Comparison of ENCODE assay signal across 7 cellular contexts in genomic region chrX:13689519-13690211, GRCh38. TPM values are rescaled to one million over a fixed set of nuclear protein-coding genes. Genes with fewer than 3 reads are reported as not detected.
DNase-seq lines count a peak whose midpoint lies in the region; ATAC-seq, FAIRE-seq and TF ChIP-seq lines count a peak whose summit lies in the region.

No MANE protein-coding gene starts in this region.

- H3F3A ChIP-seq in Loucy (ENCODE audit: low read depth), result no peaks in the 10 kb centered on the region

- TF ChIP-seq POLR2A in HepG2 (IDR thresholded peaks at IDR 0.05; ENCODE audit: insufficient read depth in 1 of 2, low read depth in 2 of 2, low read length in 2 of 2), result no peak

- BruUV-seq in HepG2 (replicated peaks; lab: Mats Ljungman, UMichigan), result TSS peak; percentile 71

- ATAC-seq in HepG2, result no peak; the same call in 1 of the 3 replicates

- POLR2A ChIA-PET in HepG2 (lab: Yijun Ruan, JAX), result interaction anchor here (1.0 kb wide), 2 partner anchors 20 to 45 kb away, joined by 4 to 11 read pairs; partner anchors contain the start of genes OFD1 and TRAPPC2

- DNase-seq in GM18507 (ENCODE audit: extremely low spot score, insufficient read length, low read depth) (no peak), HepG2 (ENCODE audit: low spot score) (no peak), tibial artery (peak in 1 of 2 donors; percentile 18), NCI-H146 (lab: John Stamatoyannopoulos, UW) (no peak)
- no peak for DNase-seq in stimulated activated CD4-positive, alpha-beta T cell treated with anti-CD3 and anti-CD28 coated beads, Interleukin-1b, Interleukin-23, amount 100 ng/mL, for 48 hours

- peak overlapping the region; percentile 84 to 91 (median 90) for H3K27ac Mint-ChIP-seq in brain

- no peaks in the 10 kb centered on the region for H3K27me3 ChIP-seq in Loucy (ENCODE audit: insufficient read depth, low read length, poor library complexity, severe bottlenecking)
- H3K27me3 ChIP-seq in HepG2 (ENCODE audit: control insufficient read depth in 1 of 2, insufficient read depth in 2 of 2, low read length in 2 of 2), result no peaks in the 10 kb centered on the region
- H3K27me3 ChIP-seq in tibial artery, result no peaks in the 10 kb centered on the region

- H3K9me3 ChIP-seq in Loucy (ENCODE audit: insufficient read depth, low read depth, low read length) (no peaks in the 10 kb centered on the region), HepG2 (ENCODE audit: low read length) (no peaks in the 10 kb centered on the region), tibial artery (no peaks in the 10 kb centered on the region)

- H3K4me3 ChIP-seq in Loucy (ENCODE audit: low read length, poor library complexity, severe bottlenecking) (peak overlapping the region; percentile 95), HepG2 (replicated peaks in 1 of 3; ENCODE audit: insufficient read depth in 1 of 3, low read depth in 2 of 3, low read length in 3 of 3) (peak overlapping the region; percentile 68 to 88 (median 80)), tibial artery (peak overlapping the region; percentile 78 to 88)

- H3K27me3 Mint-ChIP-seq in brain, result peaks cover 10% of the 10 kb centered on the region

- in situ Hi-C loops in HepG2 (cut with HindIII; ENCODE audit: extremely low pct_ligation_motif_present, low pct_unique_long_range_greater_than_20kb), result no loop called here

- H4K20me1 ChIP-seq in Loucy (ENCODE audit: insufficient read depth, low read length, poor library complexity, severe bottlenecking) (peaks cover 23% of the 10 kb centered on the region), HepG2 (ENCODE audit: insufficient read depth, low read length) (0 out of 2 replicates have a peak, but pooled peaks cover 3% of the 10 kb centered on the region)

- H3K79me2 ChIP-seq in Loucy (ENCODE audit: insufficient read depth, low read length) (peaks cover 58% of the 10 kb centered on the region), HepG2 (ENCODE audit: insufficient read depth, low read length) (peaks cover 48% of the 10 kb centered on the region)

- peak overlapping the region; percentile 86 to 95 (median 93) for H3K4me3 Mint-ChIP-seq in brain

- H3K9ac ChIP-seq in Loucy (ENCODE audit: low read depth, low read length, poor library complexity, severe bottlenecking), result peak overlapping the region; percentile 84
- peak overlapping the region; percentile 83 for H3K9ac ChIP-seq in HepG2 (ENCODE audit: insufficient read depth, low read depth, low read length)

- H3K4me2 ChIP-seq in Loucy (ENCODE audit: low read depth, low read length, poor library complexity, severe bottlenecking) (peak overlapping the region; percentile 76), HepG2 (ENCODE audit: low read depth, low read length) (peak overlapping the region; percentile 77)

- WGBS in HepG2 (ENCODE audit: low lambda C conversion rate), result under 1% methylated on average over 21 of the region's 26 CpGs

- no peaks in the 10 kb centered on the region for H3K9me3 Mint-ChIP-seq in brain

- peaks cover 4% of the 10 kb centered on the region for H3K36me3 Mint-ChIP-seq in brain

- H3K4me1 ChIP-seq in Loucy (ENCODE audit: insufficient read depth, low read length, poor library complexity, severe bottlenecking) (peaks cover 29% of the 10 kb centered on the region), HepG2 (ENCODE audit: insufficient read depth, low read length) (peaks cover 43% of the 10 kb centered on the region), tibial artery (peaks cover 0 to 43% (median 14%) of the 10 kb centered on the region in 4 donors)

- H3K27ac ChIP-seq in HepG2 (ENCODE audit: extremely low read length, insufficient read depth, low read length), result peak overlapping the region; percentile 80
- peak overlapping the region; percentile 94 to 97 for H3K27ac ChIP-seq in tibial artery

- no peak for TF ChIP-seq RAD21 in HepG2 (CRISPR knock-in tag; IDR thresholded peaks at IDR 0.05)

- TF ChIP-seq CTCF in Loucy (conservative IDR thresholded peaks at IDR 0.05; ENCODE audit: low read length), result no peak
- TF ChIP-seq CTCF in brain (conservative IDR thresholded peaks at IDR 0.05), result no peak
- TF ChIP-seq CTCF in HepG2 (CRISPR knock-in tag; IDR thresholded peaks at IDR 0.05), result no peak
- TF ChIP-seq CTCF in tibial artery (IDR thresholded peaks at IDR 0.05), result no peak

- CTCF ChIA-PET in HepG2 (lab: Yijun Ruan, JAX; ENCODE audit: low intra/inter-chr PET ratio, low total read pairs), result no interaction called here

- H3K4me1 Mint-ChIP-seq in brain, result peaks cover 54% of the 10 kb centered on the region

- FAIRE-seq in GM18507 (lab: Jason Lieb, UNC) (peak; percentile 26), HepG2 (lab: Jason Lieb, UNC) (peak; percentile 61)

- TF ChIP-seq EP300 in HepG2 (IDR thresholded peaks at IDR 0.05; ENCODE audit: low read depth in 2 of 2, low read length in 2 of 2), result no peak
- no peak for TF ChIP-seq EP300 in HepG2 (CRISPR knock-in tag; IDR thresholded peaks at IDR 0.05; ENCODE audit: borderline replicate concordance)

- peak overlapping the region; percentile 88; the same call in 1 of the 2 replicates for H2AFZ ChIP-seq in Loucy (ENCODE audit: low read length)
- no peak overlapping the region for H2AFZ ChIP-seq in HepG2 (ENCODE audit: low read length)

- H3K9me2 ChIP-seq in Loucy (replicated peaks; ENCODE audit: low read depth, low read length), result no peaks in the 10 kb centered on the region

- H3K36me3 ChIP-seq in Loucy (ENCODE audit: insufficient read depth, low read length), result no peaks in the 10 kb centered on the region
- H3K36me3 ChIP-seq in HepG2 (replicated peaks in 1 of 2; ENCODE audit: control insufficient read depth in 1 of 2, insufficient read depth in 2 of 2, low read length in 2 of 2), result no peaks in the 10 kb centered on the region
- H3K36me3 ChIP-seq in tibial artery, result no peaks in the 10 kb centered on the region

- intact Hi-C loops in HepG2 (cut with micrococcal nuclease; ENCODE audit: unreplicated experiment) (loop anchor here (2.0 kb wide), 2 partner anchors 31 to 45 kb away; partner anchors contain the start of genes OFD1 and TRAPPC2), tibial artery (cut with DNase I; ENCODE audit: low total_unique reads) (no loop called here)

RNA-seq across cellular contexts. Expression of gene RAB9A, which starts 0.7 kb away (rescaled TPM):
- polyA plus RNA-seq in brain (ENCODE audit: insufficient read depth, low read depth, low replicate concordance), result 21.7 TPM
- 23.1 and 31.2 TPM in 2 replicates for total RNA-seq in HepG2 (2016; rRNA removed; fragmentation: Illumina TruSeq; extraction: Trizol)
- 5.2 and 5.7 TPM in 2 replicates for total RNA-seq in HepG2 (2016; cell fraction: cytosol; rRNA removed; fragmentation: Illumina TruSeq; extraction: Trizol; ENCODE audit: low read depth)
- 23.1 and 33.7 TPM in 2 replicates for total RNA-seq in HepG2 (2016; cell fraction: insoluble cytoplasmic fraction; rRNA removed; fragmentation: Illumina TruSeq; extraction: Trizol)
- total RNA-seq in HepG2 (2016; cell fraction: membrane; rRNA removed; fragmentation: Illumina TruSeq; extraction: Trizol), result 9.9 and 14.7 TPM in 2 replicates
- total RNA-seq in HepG2 (2016; cell fraction: nucleus; rRNA removed; fragmentation: Illumina TruSeq; extraction: Trizol), result 8.6 and 10.6 TPM in 2 replicates
- 8.6 and 10.5 TPM in 2 replicates for polyA plus RNA-seq in HepG2 (2011; rRNA removed)
- 6.1 and 10.2 TPM in 2 replicates for polyA plus RNA-seq in HepG2 (2011; cell fraction: cytosol; rRNA removed)
- polyA plus RNA-seq in HepG2 (2011; cell fraction: nucleus; rRNA removed), result 2.2 and 2.9 TPM in 2 replicates
- polyA plus RNA-seq in HepG2 (2012), result 12.1 and 12.3 TPM in 2 replicates
- polyA plus RNA-seq in HepG2 (2016; cell fraction: cytosol; fragmentation: Illumina TruSeq; extraction: Trizol; ENCODE audit: low read depth), result 5.3 and 6.9 TPM in 2 replicates
- 31.8 and 35.2 TPM in 2 replicates for polyA plus RNA-seq in HepG2 (2016; cell fraction: insoluble cytoplasmic fraction; fragmentation: Illumina TruSeq; extraction: Trizol; ENCODE audit: low read depth)
- 9.8 and 10.7 TPM in 2 replicates for polyA plus RNA-seq in HepG2 (2016; cell fraction: membrane; fragmentation: Illumina TruSeq; extraction: Trizol; ENCODE audit: low read depth)
- 15.4 and 15.8 TPM in 2 replicates for polyA plus RNA-seq in HepG2 (2016; cell fraction: nucleus; fragmentation: Illumina TruSeq; extraction: Trizol; ENCODE audit: insufficient read depth, low read depth)
- 2.7 and 14.6 TPM in 2 replicates for polyA minus RNA-seq in HepG2 (2011; rRNA and poly(A)+ RNA removed; ENCODE audit: low replicate concordance)
- polyA minus RNA-seq in HepG2 (2011; cell fraction: cytosol; rRNA and poly(A)+ RNA removed), result 6.7 and 10.1 TPM in 2 replicates
- 3.1 and 4.6 TPM in 2 replicates for polyA minus RNA-seq in HepG2 (2011; cell fraction: nucleus; rRNA and poly(A)+ RNA removed)

RNA-seq across cellular contexts. Expression of gene TCEANC, which starts 36.7 kb away (rescaled TPM):
- polyA plus RNA-seq in brain (ENCODE audit: insufficient read depth, low read depth, low replicate concordance) (3.2 TPM), HepG2 (2011; rRNA removed) (0.51 and 0.61 TPM in 2 replicates)
- 0.97 and 1.5 TPM in 2 replicates for total RNA-seq in HepG2 (2016; rRNA removed; fragmentation: Illumina TruSeq; extraction: Trizol)
- 1.1 and 1.8 TPM in 2 replicates for total RNA-seq in HepG2 (2016; cell fraction: cytosol; rRNA removed; fragmentation: Illumina TruSeq; extraction: Trizol; ENCODE audit: low read depth)
- 1.3 TPM in 2 replicates for total RNA-seq in HepG2 (2016; cell fraction: insoluble cytoplasmic fraction; rRNA removed; fragmentation: Illumina TruSeq; extraction: Trizol)
- 1.4 and 1.6 TPM in 2 replicates for total RNA-seq in HepG2 (2016; cell fraction: membrane; rRNA removed; fragmentation: Illumina TruSeq; extraction: Trizol)
- 0.81 and 1.1 TPM in 2 replicates for total RNA-seq in HepG2 (2016; cell fraction: nucleus; rRNA removed; fragmentation: Illumina TruSeq; extraction: Trizol)
- polyA plus RNA-seq in HepG2 (2011; cell fraction: cytosol; rRNA removed), result 0.17 and 0.24 TPM in 2 replicates
- polyA plus RNA-seq in HepG2 (2011; cell fraction: nucleus; rRNA removed), result 0.48 and 0.66 TPM in 2 replicates
- 0.45 and 0.56 TPM in 2 replicates for polyA plus RNA-seq in HepG2 (2012)
- polyA plus RNA-seq in HepG2 (2016; cell fraction: cytosol; fragmentation: Illumina TruSeq; extraction: Trizol; ENCODE audit: low read depth), result 0.11 and 0.14 TPM in 2 replicates
- 0.73 and 0.97 TPM in 2 replicates for polyA plus RNA-seq in HepG2 (2016; cell fraction: insoluble cytoplasmic fraction; fragmentation: Illumina TruSeq; extraction: Trizol; ENCODE audit: low read depth)
- 0.19 and 0.39 TPM in 2 replicates for polyA plus RNA-seq in HepG2 (2016; cell fraction: membrane; fragmentation: Illumina TruSeq; extraction: Trizol; ENCODE audit: low read depth)
- polyA plus RNA-seq in HepG2 (2016; cell fraction: nucleus; fragmentation: Illumina TruSeq; extraction: Trizol; ENCODE audit: insufficient read depth, low read depth), result 0.93 and 2.3 TPM in 2 replicates
- 2.2 TPM in 1 of 2 replicates, not detected in the other for polyA minus RNA-seq in HepG2 (2011; rRNA and poly(A)+ RNA removed; ENCODE audit: low replicate concordance)
- 0.26 and 0.49 TPM in 2 replicates for polyA minus RNA-seq in HepG2 (2011; cell fraction: cytosol; rRNA and poly(A)+ RNA removed)
- polyA minus RNA-seq in HepG2 (2011; cell fraction: nucleus; rRNA and poly(A)+ RNA removed), result 0.77 and 2.2 TPM in 2 replicates

RNA-seq across cellular contexts. Expression of gene TRAPPC2, which starts 44.8 kb away (rescaled TPM):
- 6.6 TPM for polyA plus RNA-seq in brain (ENCODE audit: insufficient read depth, low read depth, low replicate concordance)
- total RNA-seq in HepG2 (2016; rRNA removed; fragmentation: Illumina TruSeq; extraction: Trizol), result 8.1 and 9.2 TPM in 2 replicates
- total RNA-seq in HepG2 (2016; cell fraction: cytosol; rRNA removed; fragmentation: Illumina TruSeq; extraction: Trizol; ENCODE audit: low read depth), result 1.5 and 1.8 TPM in 2 replicates
- total RNA-seq in HepG2 (2016; cell fraction: insoluble cytoplasmic fraction; rRNA removed; fragmentation: Illumina TruSeq; extraction: Trizol), result 7.7 and 7.8 TPM in 2 replicates
- total RNA-seq in HepG2 (2016; cell fraction: membrane; rRNA removed; fragmentation: Illumina TruSeq; extraction: Trizol), result 2.9 and 4.7 TPM in 2 replicates
- total RNA-seq in HepG2 (2016; cell fraction: nucleus; rRNA removed; fragmentation: Illumina TruSeq; extraction: Trizol), result 11.3 and 11.9 TPM in 2 replicates
- polyA plus RNA-seq in HepG2 (2011; rRNA removed), result 4.4 and 4.7 TPM in 2 replicates
- polyA plus RNA-seq in HepG2 (2011; cell fraction: cytosol; rRNA removed), result 2.1 and 3.2 TPM in 2 replicates
- polyA plus RNA-seq in HepG2 (2011; cell fraction: nucleus; rRNA removed), result 4.7 and 5.3 TPM in 2 replicates
- 6.0 TPM in 2 replicates for polyA plus RNA-seq in HepG2 (2012)
- 1.3 and 1.4 TPM in 2 replicates for polyA plus RNA-seq in HepG2 (2016; cell fraction: cytosol; fragmentation: Illumina TruSeq; extraction: Trizol; ENCODE audit: low read depth)
- 5.5 and 5.8 TPM in 2 replicates for polyA plus RNA-seq in HepG2 (2016; cell fraction: insoluble cytoplasmic fraction; fragmentation: Illumina TruSeq; extraction: Trizol; ENCODE audit: low read depth)
- polyA plus RNA-seq in HepG2 (2016; cell fraction: membrane; fragmentation: Illumina TruSeq; extraction: Trizol; ENCODE audit: low read depth), result 1.9 and 2.4 TPM in 2 replicates
- polyA plus RNA-seq in HepG2 (2016; cell fraction: nucleus; fragmentation: Illumina TruSeq; extraction: Trizol; ENCODE audit: insufficient read depth, low read depth), result 16.5 and 18.5 TPM in 2 replicates
- 4.0 and 14.9 TPM in 2 replicates for polyA minus RNA-seq in HepG2 (2011; rRNA and poly(A)+ RNA removed; ENCODE audit: low replicate concordance)
- polyA minus RNA-seq in HepG2 (2011; cell fraction: cytosol; rRNA and poly(A)+ RNA removed), result 2.5 and 3.7 TPM in 2 replicates
- polyA minus RNA-seq in HepG2 (2011; cell fraction: nucleus; rRNA and poly(A)+ RNA removed), result 8.9 and 10.9 TPM in 2 replicates

RNA-seq across cellular contexts. Expression of gene OFD1, which starts 44.9 kb away (rescaled TPM):
- 6.7 TPM for polyA plus RNA-seq in brain (ENCODE audit: insufficient read depth, low read depth, low replicate concordance)
- total RNA-seq in HepG2 (2016; rRNA removed; fragmentation: Illumina TruSeq; extraction: Trizol), result 14.3 and 16.4 TPM in 2 replicates
- 3.7 and 4.8 TPM in 2 replicates for total RNA-seq in HepG2 (2016; cell fraction: cytosol; rRNA removed; fragmentation: Illumina TruSeq; extraction: Trizol; ENCODE audit: low read depth)
- 16.9 and 17.9 TPM in 2 replicates for total RNA-seq in HepG2 (2016; cell fraction: insoluble cytoplasmic fraction; rRNA removed; fragmentation: Illumina TruSeq; extraction: Trizol)
- total RNA-seq in HepG2 (2016; cell fraction: membrane; rRNA removed; fragmentation: Illumina TruSeq; extraction: Trizol), result 4.7 and 4.8 TPM in 2 replicates
- 30.3 and 30.7 TPM in 2 replicates for total RNA-seq in HepG2 (2016; cell fraction: nucleus; rRNA removed; fragmentation: Illumina TruSeq; extraction: Trizol)
- 14.7 and 14.9 TPM in 2 replicates for polyA plus RNA-seq in HepG2 (2011; rRNA removed)
- polyA plus RNA-seq in HepG2 (2011; cell fraction: cytosol; rRNA removed), result 3.6 and 4.3 TPM in 2 replicates
- 61.7 and 68.4 TPM in 2 replicates for polyA plus RNA-seq in HepG2 (2011; cell fraction: nucleus; rRNA removed)
- polyA plus RNA-seq in HepG2 (2012), result 15.5 and 18.0 TPM in 2 replicates
- polyA plus RNA-seq in HepG2 (2016; cell fraction: cytosol; fragmentation: Illumina TruSeq; extraction: Trizol; ENCODE audit: low read depth), result 1.0 and 1.3 TPM in 2 replicates
- 13.0 and 14.7 TPM in 2 replicates for polyA plus RNA-seq in HepG2 (2016; cell fraction: insoluble cytoplasmic fraction; fragmentation: Illumina TruSeq; extraction: Trizol; ENCODE audit: low read depth)
- 1.7 and 2.0 TPM in 2 replicates for polyA plus RNA-seq in HepG2 (2016; cell fraction: membrane; fragmentation: Illumina TruSeq; extraction: Trizol; ENCODE audit: low read depth)
- 40.0 and 45.3 TPM in 2 replicates for polyA plus RNA-seq in HepG2 (2016; cell fraction: nucleus; fragmentation: Illumina TruSeq; extraction: Trizol; ENCODE audit: insufficient read depth, low read depth)
- polyA minus RNA-seq in HepG2 (2011; rRNA and poly(A)+ RNA removed; ENCODE audit: low replicate concordance), result 17.1 and 18.1 TPM in 2 replicates
- 3.7 and 5.8 TPM in 2 replicates for polyA minus RNA-seq in HepG2 (2011; cell fraction: cytosol; rRNA and poly(A)+ RNA removed)
- polyA minus RNA-seq in HepG2 (2011; cell fraction: nucleus; rRNA and poly(A)+ RNA removed), result 43.0 and 46.1 TPM in 2 replicates
